ENCODE assay signal across 1 cellular context in the genomic region with DNA sequence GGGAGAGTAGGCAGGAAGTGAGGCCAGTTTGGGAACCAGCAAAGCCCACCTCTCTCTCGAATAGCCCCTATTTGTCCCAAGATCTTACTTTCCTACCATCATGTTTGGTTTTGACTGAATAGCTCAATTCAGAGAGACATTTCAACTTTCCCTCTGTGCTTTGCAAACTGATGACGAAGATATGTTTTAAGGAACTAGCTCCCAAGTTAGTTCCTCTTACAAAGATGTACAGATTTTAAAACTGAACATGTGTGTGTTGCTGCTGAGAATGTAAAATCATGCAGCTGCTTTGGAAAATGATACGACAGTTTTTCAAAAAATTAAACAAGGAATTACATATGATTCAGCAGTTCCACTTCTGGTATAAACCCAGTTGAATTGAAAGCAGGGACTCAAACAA.
TF ChIP-seq lines count a peak whose summit lies in the region.

No MANE protein-coding gene starts in this region.

TF ChIP-seq in K562, 482 proteins besides CTCF, POLR2A, EP300 and RAD21 (continued from another document):
- TF ChIP-seq ZNF384 (IDR thresholded peaks at IDR 0.05; ENCODE audit: low read depth, low read length) (no peak), STAG1 (CRISPR knock-in tag; IDR thresholded peaks at IDR 0.05; ENCODE audit: borderline replicate concordance) (no peak), THRAP3 (IDR thresholded peaks at IDR 0.05; ENCODE audit: borderline replicate concordance) (no peak), KAT7 (CRISPR knock-in tag; IDR thresholded peaks at IDR 0.05; ENCODE audit: borderline replicate concordance) (no peak), ZNF140 (CRISPR knock-in tag; IDR thresholded peaks at IDR 0.05) (no peak)
- TF ChIP-seq, protein P1, sequence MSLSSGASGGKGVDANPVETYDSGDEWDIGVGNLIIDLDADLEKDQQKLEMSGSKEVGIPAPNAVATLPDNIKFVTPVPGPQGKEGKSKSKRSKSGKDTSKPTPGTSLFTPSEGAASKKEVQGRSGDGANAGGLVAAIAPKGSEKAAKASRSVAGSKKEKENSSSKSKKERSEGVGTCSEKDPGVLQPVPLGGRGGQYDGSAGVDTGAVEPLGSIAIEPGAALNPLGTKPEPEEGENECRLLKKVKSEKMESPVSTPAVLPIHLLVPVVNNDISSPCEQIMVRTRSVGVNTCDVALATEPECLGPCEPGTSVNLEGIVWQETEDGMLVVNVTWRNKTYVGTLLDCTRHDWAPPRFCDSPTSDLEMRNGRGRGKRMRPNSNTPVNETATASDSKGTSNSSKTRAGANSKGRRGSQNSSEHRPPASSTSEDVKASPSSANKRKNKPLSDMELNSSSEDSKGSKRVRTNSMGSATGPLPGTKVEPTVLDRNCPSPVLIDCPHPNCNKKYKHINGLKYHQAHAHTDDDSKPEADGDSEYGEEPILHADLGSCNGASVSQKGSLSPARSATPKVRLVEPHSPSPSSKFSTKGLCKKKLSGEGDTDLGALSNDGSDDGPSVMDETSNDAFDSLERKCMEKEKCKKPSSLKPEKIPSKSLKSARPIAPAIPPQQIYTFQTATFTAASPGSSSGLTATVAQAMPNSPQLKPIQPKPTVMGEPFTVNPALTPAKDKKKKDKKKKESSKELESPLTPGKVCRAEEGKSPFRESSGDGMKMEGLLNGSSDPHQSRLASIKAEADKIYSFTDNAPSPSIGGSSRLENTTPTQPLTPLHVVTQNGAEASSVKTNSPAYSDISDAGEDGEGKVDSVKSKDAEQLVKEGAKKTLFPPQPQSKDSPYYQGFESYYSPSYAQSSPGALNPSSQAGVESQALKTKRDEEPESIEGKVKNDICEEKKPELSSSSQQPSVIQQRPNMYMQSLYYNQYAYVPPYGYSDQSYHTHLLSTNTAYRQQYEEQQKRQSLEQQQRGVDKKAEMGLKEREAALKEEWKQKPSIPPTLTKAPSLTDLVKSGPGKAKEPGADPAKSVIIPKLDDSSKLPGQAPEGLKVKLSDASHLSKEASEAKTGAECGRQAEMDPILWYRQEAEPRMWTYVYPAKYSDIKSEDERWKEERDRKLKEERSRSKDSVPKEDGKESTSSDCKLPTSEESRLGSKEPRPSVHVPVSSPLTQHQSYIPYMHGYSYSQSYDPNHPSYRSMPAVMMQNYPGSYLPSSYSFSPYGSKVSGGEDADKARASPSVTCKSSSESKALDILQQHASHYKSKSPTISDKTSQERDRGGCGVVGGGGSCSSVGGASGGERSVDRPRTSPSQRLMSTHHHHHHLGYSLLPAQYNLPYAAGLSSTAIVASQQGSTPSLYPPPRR (CRISPR knock-in tag; IDR thresholded peaks at IDR 0.05; ENCODE audit: borderline replicate concordance) = no peak
